Comparison of ENCODE assay signal across 8 cellular contexts in genomic region chr22:37658133-37659065, GRCh38. TPM values are rescaled to one million over a fixed set of nuclear protein-coding genes. Genes with fewer than 3 reads are reported as not detected.
DNase-seq lines count a peak whose midpoint lies in the region; ATAC-seq and TF ChIP-seq lines count a peak whose summit lies in the region.

A gene with protein sequence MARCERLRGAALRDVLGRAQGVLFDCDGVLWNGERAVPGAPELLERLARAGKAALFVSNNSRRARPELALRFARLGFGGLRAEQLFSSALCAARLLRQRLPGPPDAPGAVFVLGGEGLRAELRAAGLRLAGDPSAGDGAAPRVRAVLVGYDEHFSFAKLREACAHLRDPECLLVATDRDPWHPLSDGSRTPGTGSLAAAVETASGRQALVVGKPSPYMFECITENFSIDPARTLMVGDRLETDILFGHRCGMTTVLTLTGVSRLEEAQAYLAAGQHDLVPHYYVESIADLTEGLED (plus strand): TSS chr22:37658723. CDS start chr22:37658783, 60 bp downstream.

- peaks cover 39% of the 10 kb centered on the region for H4K20me1 ChIP-seq in DND-41 (ENCODE audit: insufficient read depth, low read length)
- 0 out of 2 replicates have a peak, but pooled peaks cover 2% of the 10 kb centered on the region for H4K20me1 ChIP-seq in GM23248 (ENCODE audit: insufficient read depth)

- TF ChIP-seq CTCF in DND-41 (IDR thresholded peaks at IDR 0.05; ENCODE audit: borderline replicate concordance, extremely low read depth, low read length, poor library complexity, severe bottlenecking), result no peak

- peaks cover 53% of the 10 kb centered on the region for H3K79me2 ChIP-seq in DND-41 (ENCODE audit: insufficient read depth, low read length)
- H3K79me2 ChIP-seq in GM23248 (ENCODE audit: insufficient read depth), result peaks cover 36% of the 10 kb centered on the region

- peaks cover 43% of the 10 kb centered on the region for H3K4me1 Mint-ChIP-seq in activated T-helper 1 cell treated with anti-CD3 and anti-CD28 coated beads, Interleukin-12 subunit alpha, Interleukin-12 subunit beta, Interleukin-2, Interleukin-4 antibody, amounts not matched to agents 30 ng/mL and 10 ng/mL and 1 ng/mL, durations not matched to agents 14 hours and 24 hours and 36 hours (ENCODE audit: low read depth)
- H3K4me1 Mint-ChIP-seq in naive B cell, result peaks cover 39 to 52% (median 45%) of the 10 kb centered on the region in 3 donors
- peaks cover 47% of the 10 kb centered on the region for H3K4me1 Mint-ChIP-seq in stimulated activated memory B cell treated with anti-CD40 and anti-IgM and Interleukin-4, amounts not matched to agents 10 μg/mL and 1 μg/mL and 100 μg/mL, for 72 hours

- H3F3A ChIP-seq in GM23248 (ENCODE audit: insufficient read depth), result peaks cover 31% of the 10 kb centered on the region

- H3K9me3 Mint-ChIP-seq in activated T-helper 1 cell treated with anti-CD3 and anti-CD28 coated beads, Interleukin-12 subunit alpha, Interleukin-12 subunit beta, Interleukin-2, Interleukin-4 antibody, amounts not matched to agents 30 ng/mL and 10 ng/mL and 1 ng/mL, durations not matched to agents 14 hours and 24 hours and 36 hours, result no peaks in the 10 kb centered on the region
- H3K9me3 Mint-ChIP-seq in naive B cell, result no peaks in the 10 kb centered on the region
- H3K9me3 Mint-ChIP-seq in stimulated activated memory B cell treated with anti-CD40 and anti-IgM and Interleukin-4, amounts not matched to agents 10 μg/mL and 1 μg/mL and 100 μg/mL, for 72 hours, result no peaks in the 10 kb centered on the region

- H3K36me3 ChIP-seq in DND-41 (ENCODE audit: insufficient read depth, low read length) (peaks cover 33% of the 10 kb centered on the region), GM23248 (ENCODE audit: low read depth) (no peaks in the 10 kb centered on the region)

- H3K4me2 ChIP-seq in DND-41 (ENCODE audit: insufficient read depth, low read length) (peak within 1 kb of the TSS; percentile 97), GM23248 (ENCODE audit: unreplicated experiment) (peak within 1 kb of the TSS; percentile 97)

- peak within 1 kb of the TSS; percentile 93 for H3K27ac ChIP-seq in DND-41 (ENCODE audit: low read length)
- H3K27ac ChIP-seq in GM23248, result peak within 1 kb of the TSS; percentile 84

- H3K4me1 ChIP-seq in DND-41 (ENCODE audit: insufficient read depth, low read length) (peaks cover 43% of the 10 kb centered on the region), GM23248 (ENCODE audit: insufficient read depth) (peaks cover 35% of the 10 kb centered on the region)

- H3K9ac ChIP-seq in DND-41 (ENCODE audit: low read depth, low read length), result peak within 1 kb of the TSS; percentile 92
- peak within 1 kb of the TSS; percentile 85 for H3K9ac ChIP-seq in GM23248

- peaks cover 19% of the 10 kb centered on the region for H3K36me3 Mint-ChIP-seq in activated T-helper 1 cell treated with anti-CD3 and anti-CD28 coated beads, Interleukin-12 subunit alpha, Interleukin-12 subunit beta, Interleukin-2, Interleukin-4 antibody, amounts not matched to agents 30 ng/mL and 10 ng/mL and 1 ng/mL, durations not matched to agents 14 hours and 24 hours and 36 hours (ENCODE audit: low read depth)
- H3K36me3 Mint-ChIP-seq in naive B cell, result no peaks in the 10 kb centered on the region
- peaks cover 24% of the 10 kb centered on the region for H3K36me3 Mint-ChIP-seq in stimulated activated memory B cell treated with anti-CD40 and anti-IgM and Interleukin-4, amounts not matched to agents 10 μg/mL and 1 μg/mL and 100 μg/mL, for 72 hours

- H3K4me3 ChIP-seq in DND-41 (ENCODE audit: low read depth in 1 of 2, low read length in 2 of 2), result peak within 1 kb of the TSS; percentile 57 to 99
- peak within 1 kb of the TSS; percentile 86 for H3K4me3 ChIP-seq in GM23248

- DNase-seq in DND-41 (peak; percentile 99), GM23248 (peak; percentile 100), Kasumi-1 (lab: John Stamatoyannopoulos, UW) (peak; percentile 100), RPMI7951 (ENCODE audit: low read depth) (peak; percentile 100), fibroblast of gingiva (ENCODE audit: low read depth) (peak; percentile 100), naive B cell (peak; percentile 98)
- DNase-seq in activated T-helper 1 cell treated with anti-CD3 and anti-CD28 coated beads, Interleukin-12 subunit alpha, Interleukin-12 subunit beta, Interleukin-2, Interleukin-4 antibody, amounts not matched to agents 30 ng/mL and 10 ng/mL and 1 ng/mL, durations not matched to agents 14 hours and 24 hours and 36 hours (ENCODE audit: low spot score), result peak; percentile 99

- H3K27me3 ChIP-seq in DND-41 (ENCODE audit: insufficient read depth, low read length, poor library complexity), result no peaks in the 10 kb centered on the region
- no peaks in the 10 kb centered on the region for H3K27me3 ChIP-seq in GM23248 (replicated peaks; ENCODE audit: insufficient read depth)

- H3K9me2 ChIP-seq in GM23248 (ENCODE audit: insufficient read depth), result no peaks in the 10 kb centered on the region

- peak within 1 kb of the TSS; percentile 91 for H3K27ac Mint-ChIP-seq in activated T-helper 1 cell treated with anti-CD3 and anti-CD28 coated beads, Interleukin-12 subunit alpha, Interleukin-12 subunit beta, Interleukin-2, Interleukin-4 antibody, amounts not matched to agents 30 ng/mL and 10 ng/mL and 1 ng/mL, durations not matched to agents 14 hours and 24 hours and 36 hours
- peak within 1 kb of the TSS; percentile 70 to 98 (median 94) for H3K27ac Mint-ChIP-seq in naive B cell
- peak within 1 kb of the TSS; percentile 92 for H3K27ac Mint-ChIP-seq in stimulated activated memory B cell treated with anti-CD40 and anti-IgM and Interleukin-4, amounts not matched to agents 10 μg/mL and 1 μg/mL and 100 μg/mL, for 72 hours

- H2AFZ ChIP-seq in DND-41 (ENCODE audit: low read depth, low read length) (peak within 1 kb of the TSS; percentile 95), GM23248 (peak within 1 kb of the TSS; percentile 99)

- H3K9me3 ChIP-seq in DND-41 (ENCODE audit: insufficient read depth, low read length, severe bottlenecking), result no peaks in the 10 kb centered on the region
- H3K9me3 ChIP-seq in GM23248 (ENCODE audit: low read depth), result no peaks in the 10 kb centered on the region

- peak within 1 kb of the TSS; percentile 89 for H3K4me3 Mint-ChIP-seq in activated T-helper 1 cell treated with anti-CD3 and anti-CD28 coated beads, Interleukin-12 subunit alpha, Interleukin-12 subunit beta, Interleukin-2, Interleukin-4 antibody, amounts not matched to agents 30 ng/mL and 10 ng/mL and 1 ng/mL, durations not matched to agents 14 hours and 24 hours and 36 hours
- H3K4me3 Mint-ChIP-seq in naive B cell, result peak within 1 kb of the TSS; percentile 86 to 98 (median 94)
- peak within 1 kb of the TSS; percentile 85 for H3K4me3 Mint-ChIP-seq in stimulated activated memory B cell treated with anti-CD40 and anti-IgM and Interleukin-4, amounts not matched to agents 10 μg/mL and 1 μg/mL and 100 μg/mL, for 72 hours

- in situ Hi-C loops in GM23248 (cut with MboI), result no loop called here

- H3K27me3 Mint-ChIP-seq in activated T-helper 1 cell treated with anti-CD3 and anti-CD28 coated beads, Interleukin-12 subunit alpha, Interleukin-12 subunit beta, Interleukin-2, Interleukin-4 antibody, amounts not matched to agents 30 ng/mL and 10 ng/mL and 1 ng/mL, durations not matched to agents 14 hours and 24 hours and 36 hours (ENCODE audit: insufficient read depth), result no peaks in the 10 kb centered on the region
- H3K27me3 Mint-ChIP-seq in naive B cell, result no peaks in the 10 kb centered on the region
- no peaks in the 10 kb centered on the region for H3K27me3 Mint-ChIP-seq in stimulated activated memory B cell treated with anti-CD40 and anti-IgM and Interleukin-4, amounts not matched to agents 10 μg/mL and 1 μg/mL and 100 μg/mL, for 72 hours

- peak; percentile 98 for ATAC-seq in DND-41 (ENCODE audit: insufficient read depth, low read depth)
- peak; percentile 88 to 89 for ATAC-seq in naive B cell (ENCODE audit: low read depth in 2 of 2)
- peak; percentile 97 for ATAC-seq in stimulated activated memory B cell treated with anti-CD40 and anti-IgM and Interleukin-4, amounts not matched to agents 10 μg/mL and 1 μg/mL and 100 μg/mL, for 72 hours

- WGBS in GM23248 (ENCODE audit: low coverage in 1 of 2, low lambda C conversion rate in 2 of 2, missing lambda C conversion rate in 2 of 2), 2 experiments, result 0 to 1% methylated on average over 43 to 68 of the region's 101 CpGs

- intact Hi-C loops in activated T-helper 1 cell treated with anti-CD3 and anti-CD28 coated beads, Interleukin-12 subunit alpha, Interleukin-12 subunit beta, Interleukin-2, Interleukin-4 antibody, amounts not matched to agents 30 ng/mL and 10 ng/mL and 1 ng/mL, durations not matched to agents 14 hours and 24 hours and 36 hours (cut with micrococcal nuclease), result loop anchor here (1.0 to 2.0 kb wide), 6 partner anchors 15 to 1130 kb away; partner anchors contain the start of genes EIF3D, GGA1 and SH3BP1

RNA-seq across cellular contexts. Expression of the gene that starts here (rescaled TPM):
- 17.5 and 17.7 TPM in 2 replicates for total RNA-seq in GM23248 (2014; rRNA removed; shearing (Covaris generic))
- 1.9 and 2.1 TPM in 2 replicates for polyA plus RNA-seq in GM23248 (2016; fragmentation: Nextera tagmentation; extraction: Ambion mirVana)
- 14.5 and 16.6 TPM in 2 replicates for total RNA-seq in RPMI7951 (2014; rRNA removed; shearing (Covaris generic))
- 47.0 and 50.4 TPM in 2 replicates for total RNA-seq in activated T-helper 1 cell treated with anti-CD3 and anti-CD28 coated beads, Interleukin-12 subunit alpha, Interleukin-12 subunit beta, Interleukin-2, Interleukin-4 antibody, amounts not matched to agents 30 ng/mL and 10 ng/mL and 1 ng/mL, durations not matched to agents 14 hours and 24 hours and 36 hours
- polyA plus RNA-seq in naive B cell (ENCODE audit: low read depth in 6 of 6), result 10 to 100 TPM in 1 of 6 donors, 1 to 10 TPM in 5; 4.0 to 14.3 (median 7.6) TPM

Comparison
In these comparisons a context has a peak if more than half of its experiments do, and no peak if none do; other contexts are left out.
1. Peak in every context shown above with its lines: DNase-seq, ATAC-seq, H3K4me3 ChIP-seq and H3K27ac ChIP-seq.